Comparison of ENCODE assay signal across 1 cellular context in genomic region chr9:89078860-89079259, GRCh38.
TF ChIP-seq lines count a peak whose summit lies in the region.

No MANE protein-coding gene starts in this region.

TF ChIP-seq in GM23338, 12 proteins besides CTCF, POLR2A, EP300 and RAD21 (continued from another document):
- TF ChIP-seq ZNF462 (CRISPR knock-in tag; IDR thresholded peaks at IDR 0.05) (no peak), POLR2AphosphoS5 (IDR thresholded peaks at IDR 0.05; ENCODE audit: low read depth) (no peak), ETS1 (IDR thresholded peaks at IDR 0.05) (no peak), NANOG (IDR thresholded peaks at IDR 0.05; ENCODE audit: borderline replicate concordance) (no peak), EZH2 (IDR thresholded peaks at IDR 0.05; ENCODE audit: low read depth, unreplicated experiment) (no peak)
